ENCODE assay signal across 24 cellular contexts in genomic region chr1:151184211-151184610, GRCh38. TPM values are rescaled to one million over a fixed set of nuclear protein-coding genes. Genes with fewer than 3 reads are reported as not detected.
A peak's percentile ranks its signal among the peaks of the same experiment; 100 is the strongest.
DNase-seq lines count a peak whose midpoint lies in the region; ATAC-seq, FAIRE-seq and TF ChIP-seq lines count a peak whose summit lies in the region.
"Had no signal": no experiment of that assay in that cellular context is flagged by ENCODE, and none has a peak within 500 bp of the region (broad histone marks: within the 10 kb centered on the region; RNA-seq: fewer than 3 reads in every experiment).

No MANE protein-coding gene starts in this region.

- no peak overlapping the region for H3K27ac ChIP-seq in kidney (ENCODE audit: low read depth in 2 of 2, low read length in 2 of 2)
- H3K27ac ChIP-seq: A549 had no signal

- H3K4me3 Mint-ChIP-seq in activated naive CD4-positive, alpha-beta T cell treated with anti-CD3 and anti-CD28 coated beads, Interleukin-2, amount 50 U/mL, for 24 hours, result no peak overlapping the region
- no peak overlapping the region for H3K4me3 Mint-ChIP-seq in neural crest cell
- H3K4me3 Mint-ChIP-seq in stimulated activated memory B cell treated with anti-CD40 and anti-IgM and Interleukin-4, amounts not matched to agents 10 μg/mL and 1 μg/mL and 100 μg/mL, for 72 hours, result no peak overlapping the region
- H3K4me3 Mint-ChIP-seq: CD8-positive, alpha-beta T cell; GM23338; H9; HFFc6 had no signal

- no peak overlapping the region for H3K9ac ChIP-seq in kidney (ENCODE audit: low read length in 2 of 2)

- H3K9me3 Mint-ChIP-seq in activated naive CD4-positive, alpha-beta T cell treated with anti-CD3 and anti-CD28 coated beads, Interleukin-2, amount 50 U/mL, for 24 hours, result no peaks in the 10 kb centered on the region
- H3K9me3 Mint-ChIP-seq in neural crest cell, result no peaks in the 10 kb centered on the region
- no peaks in the 10 kb centered on the region for H3K9me3 Mint-ChIP-seq in stimulated activated memory B cell treated with anti-CD40 and anti-IgM and Interleukin-4, amounts not matched to agents 10 μg/mL and 1 μg/mL and 100 μg/mL, for 72 hours
- H3K9me3 Mint-ChIP-seq: CD8-positive, alpha-beta T cell; GM23338; H9; HFFc6 had no signal

- no peak overlapping the region for H3K4me3 ChIP-seq in kidney (ENCODE audit: low read length in 2 of 2)
- H3K4me3 ChIP-seq: A549, GM12878, GM23338 had no signal

- no peak for TF ChIP-seq CTCF in kidney (IDR thresholded peaks at IDR 0.05; ENCODE audit: borderline replicate concordance, extremely low read depth, insufficient read depth)
- no peak for TF ChIP-seq CTCF in neural crest cell (conservative IDR thresholded peaks at IDR 0.05)

- intact Hi-C loops in kidney (cut with DNase I), result no loop called here

- peaks cover 26% of the 10 kb centered on the region for H3K4me1 Mint-ChIP-seq in activated naive CD4-positive, alpha-beta T cell treated with anti-CD3 and anti-CD28 coated beads, Interleukin-2, amount 50 U/mL, for 24 hours
- peaks cover 14% of the 10 kb centered on the region for H3K4me1 Mint-ChIP-seq in neural crest cell
- H3K4me1 Mint-ChIP-seq in stimulated activated memory B cell treated with anti-CD40 and anti-IgM and Interleukin-4, amounts not matched to agents 10 μg/mL and 1 μg/mL and 100 μg/mL, for 72 hours, result peaks cover 21% of the 10 kb centered on the region

- peaks cover 26 to 28% of the 10 kb centered on the region in 2 donors for H3K36me3 ChIP-seq in kidney (ENCODE audit: control insufficient read depth in 1 of 2, insufficient read depth in 2 of 2, low read length in 2 of 2)

- no peak for FAIRE-seq in kidney (lab: Jason Lieb, UNC)
- FAIRE-seq: A549, GM12878, GM19239 had no signal

- H3K36me3 Mint-ChIP-seq in activated naive CD4-positive, alpha-beta T cell treated with anti-CD3 and anti-CD28 coated beads, Interleukin-2, amount 50 U/mL, for 24 hours, result peaks cover 23% of the 10 kb centered on the region
- H3K36me3 Mint-ChIP-seq in neural crest cell (ENCODE audit: low read depth), result peaks cover 26% of the 10 kb centered on the region
- H3K36me3 Mint-ChIP-seq in stimulated activated memory B cell treated with anti-CD40 and anti-IgM and Interleukin-4, amounts not matched to agents 10 μg/mL and 1 μg/mL and 100 μg/mL, for 72 hours, result peaks cover 51% of the 10 kb centered on the region

- H3K27me3 Mint-ChIP-seq in activated naive CD4-positive, alpha-beta T cell treated with anti-CD3 and anti-CD28 coated beads, Interleukin-2, amount 50 U/mL, for 24 hours, result no peaks in the 10 kb centered on the region
- H3K27me3 Mint-ChIP-seq in neural crest cell (ENCODE audit: low read depth), result no peaks in the 10 kb centered on the region
- H3K27me3 Mint-ChIP-seq in stimulated activated memory B cell treated with anti-CD40 and anti-IgM and Interleukin-4, amounts not matched to agents 10 μg/mL and 1 μg/mL and 100 μg/mL, for 72 hours, result no peaks in the 10 kb centered on the region

- peak overlapping the region; percentile 12 for H3K27ac Mint-ChIP-seq in activated naive CD4-positive, alpha-beta T cell treated with anti-CD3 and anti-CD28 coated beads, Interleukin-2, amount 50 U/mL, for 24 hours
- H3K27ac Mint-ChIP-seq in neural crest cell (ENCODE audit: unreplicated experiment), result peak overlapping the region; percentile 38
- peak overlapping the region; percentile 7 for H3K27ac Mint-ChIP-seq in stimulated activated memory B cell treated with anti-CD40 and anti-IgM and Interleukin-4, amounts not matched to agents 10 μg/mL and 1 μg/mL and 100 μg/mL, for 72 hours
- H3K27ac Mint-ChIP-seq: CD8-positive, alpha-beta T cell; GM23338; H9; HFFc6 had no signal

- DNase-seq in activated naive CD4-positive, alpha-beta T cell (lab: John Stamatoyannopoulos, UW), result no peak
- DNase-seq in kidney (peak; percentile 53), neural crest cell (ENCODE audit: low read depth, low spot score) (no peak), DMS114 treated with DMSO at 0.1 percent for 48 hours (lab: John Stamatoyannopoulos, UW; ENCODE audit: unreplicated experiment) (no peak)
- DNase-seq: 8988T; ACHN; AML-193; BE2C; C1 segment of cervical spinal cord; Caco-2; CD8-positive, alpha-beta T cell; DMS79; EL; GDM1; H9; HFFc6 had no signal

- peaks cover 5 to 8% of the 10 kb centered on the region in 2 donors for H3K4me1 ChIP-seq in kidney (ENCODE audit: control insufficient read depth in 1 of 2, insufficient read depth in 1 of 2, low read depth in 1 of 2, low read length in 2 of 2)
- H3K4me1 ChIP-seq: BE2C had no signal

- H3K9me3 ChIP-seq in kidney (ENCODE audit: control insufficient read depth in 1 of 2, low read length in 2 of 2), result no peaks in the 10 kb centered on the region
- H3K9me3 ChIP-seq: A549, BE2C, Caco-2 had no signal

- no peak for ATAC-seq in stimulated activated memory B cell treated with anti-CD40 and anti-IgM and Interleukin-4, amounts not matched to agents 10 μg/mL and 1 μg/mL and 100 μg/mL, for 72 hours
- ATAC-seq in HG03520 (IDR thresholded peaks at IDR 0.05; ENCODE audit: unreplicated experiment), result no peak
- no peak for ATAC-seq in HG03460 (IDR thresholded peaks at IDR 0.05; ENCODE audit: unreplicated experiment)
- ATAC-seq: A549; CD8-positive, alpha-beta T cell; GM12878; GM23338 had no signal

RNA-seq across cellular contexts. Expression of gene VPS72, which starts 5.8 kb away (rescaled TPM):
- total RNA-seq in kidney (52.6 TPM), neural crest cell (134 and 135 TPM in 2 replicates)
- 38.2 TPM for polyA plus RNA-seq in kidney (ENCODE audit: insufficient read depth, low read depth, low replicate concordance)

RNA-seq across cellular contexts. Expression of gene TMOD4, which starts 8.4 kb away (rescaled TPM):
- total RNA-seq in kidney (0.66 TPM), neural crest cell (1.6 and 2.7 TPM in 2 replicates)
- 0.65 TPM for polyA plus RNA-seq in kidney (ENCODE audit: insufficient read depth, low read depth, low replicate concordance)
- polyA plus RNA-seq: GM23338 had no signal

RNA-seq across cellular contexts. Expression of gene PIP5K1A, which starts 14.1 kb away (rescaled TPM):
- total RNA-seq in kidney (49.0 TPM), neural crest cell (88.7 and 96.2 TPM in 2 replicates)
- 15.5 TPM for polyA plus RNA-seq in kidney (ENCODE audit: insufficient read depth, low read depth, low replicate concordance)

RNA-seq across cellular contexts. Expression of gene SCNM1, which starts 18.3 kb away (rescaled TPM):
- total RNA-seq in kidney (33.4 TPM), neural crest cell (48.7 and 57.1 TPM in 2 replicates)
- 57.7 TPM for polyA plus RNA-seq in kidney (ENCODE audit: insufficient read depth, low read depth, low replicate concordance)

RNA-seq across cellular contexts. Expression of gene LYSMD1, which starts 18.5 kb away (rescaled TPM):
- total RNA-seq in kidney (7.9 TPM), neural crest cell (11.2 and 11.9 TPM in 2 replicates)
- 9.1 TPM for polyA plus RNA-seq in kidney (ENCODE audit: insufficient read depth, low read depth, low replicate concordance)
